In the genomic region with DNA sequence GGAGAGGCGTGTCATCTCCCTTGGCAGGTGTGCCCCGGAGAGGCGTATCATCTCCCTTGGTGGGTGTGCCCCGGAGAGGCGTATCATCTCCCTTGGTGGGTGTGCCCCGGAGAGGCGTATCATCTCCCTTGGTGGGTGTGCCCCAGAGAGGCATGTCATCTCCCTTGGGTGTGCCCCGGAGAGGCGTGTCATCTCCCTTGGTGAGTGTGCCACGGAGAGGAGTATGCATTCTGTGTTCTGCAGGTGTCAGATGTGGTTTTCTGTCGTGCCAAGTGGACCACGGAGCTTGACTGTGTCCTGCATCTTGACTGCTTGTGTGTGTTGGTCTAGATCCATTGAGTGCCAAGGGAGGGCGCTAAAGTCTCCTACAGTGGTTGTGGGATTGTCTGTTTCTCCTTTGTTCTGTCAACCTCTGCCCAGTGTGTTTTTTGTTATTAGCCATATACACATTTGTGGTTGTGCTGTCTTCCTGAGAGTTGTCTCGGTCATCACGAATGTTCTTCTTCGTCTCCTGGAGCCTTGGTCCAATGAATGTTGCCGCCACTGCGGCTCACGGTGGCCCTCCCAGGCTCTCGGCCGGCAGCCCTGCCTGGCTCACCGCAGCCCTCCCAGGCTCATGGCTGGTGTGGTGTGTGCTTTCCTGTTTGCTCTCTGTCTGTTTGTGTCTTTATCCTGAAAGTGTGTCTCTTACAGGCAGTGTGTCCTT, we compare ENCODE assay signal across 11 cellular contexts.
DNase-seq lines count a peak whose midpoint lies in the region; ATAC-seq and TF ChIP-seq lines count a peak whose summit lies in the region.
"Had no signal": no experiment of that assay in that cellular context is flagged by ENCODE, and none has a peak within 500 bp of the region (broad histone marks: within the 10 kb centered on the region; RNA-seq: fewer than 3 reads in every experiment).

No MANE protein-coding gene starts in this region.

- peaks cover 15% of the 10 kb centered on the region for H3K4me1 ChIP-seq in colonic mucosa

- ATAC-seq in GM19452 (IDR thresholded peaks at IDR 0.05; ENCODE audit: unreplicated experiment), result no peak
- ATAC-seq in GM21825 (IDR thresholded peaks at IDR 0.05; ENCODE audit: unreplicated experiment), result no peak

- peak overlapping the region; percentile 40 for H3K27ac ChIP-seq in C4-2B
- no peak overlapping the region for H3K27ac ChIP-seq in colonic mucosa
- H3K27ac ChIP-seq: HL-60, SJSA1 had no signal

- no peak overlapping the region for H3K9ac ChIP-seq in colonic mucosa (ENCODE audit: low read depth in 2 of 2, low read length in 2 of 2)

- intact Hi-C loops in colonic mucosa (cut with DNase I) (no loop called here), posterior vena cava (cut with DNase I) (loop anchor here (5.0 to 10.0 kb wide), 4 partner anchors 117 to 250 kb away; partner anchors contain the start of gene PWWP2B (in 1 of the 2))

- DNase-seq in HUDEP-2 (lab: John Stamatoyannopoulos, UW; ENCODE audit: unreplicated experiment in 76 of 76) (peak in 52 of 76 experiments; percentile 1 to 73 (median 38)), colonic mucosa (peak; percentile 71), posterior vena cava (ENCODE audit: low spot score) (peak; percentile 67), HK-2 (ENCODE audit: unreplicated experiment) (no peak), DMS79 (lab: John Stamatoyannopoulos, UW) (no peak)
- DNase-seq: HFFc6 had no signal

- H3K27me3 ChIP-seq in colonic mucosa, result no peaks in the 10 kb centered on the region
- H3K27me3 ChIP-seq: SJSA1 had no signal

- no peaks in the 10 kb centered on the region for H3K36me3 ChIP-seq in colonic mucosa
- H3K36me3 ChIP-seq: SJSA1 had no signal

- TF ChIP-seq CTCF in C4-2B (conservative IDR thresholded peaks at IDR 0.05), result no peak
- TF ChIP-seq CTCF in colonic mucosa (IDR thresholded peaks at IDR 0.05), result no peak

- no peak overlapping the region for H3K4me3 ChIP-seq in colonic mucosa
- H3K4me3 ChIP-seq: SJSA1 had no signal

- no peaks in the 10 kb centered on the region for H3K9me3 ChIP-seq in colonic mucosa
- H3K9me3 ChIP-seq: SJSA1 had no signal

Comparison
In these comparisons a context has a peak if more than half of its experiments do, and no peak if none do; other contexts are left out.
1. DNase-seq: peak in HUDEP-2 (52 of 76), colonic mucosa (single experiment) and posterior vena cava (single experiment); none in HK-2 (single experiment) and DMS79 (single experiment).